In genomic region chr16:83941546-83941945, GRCh38 we compare ENCODE assay signal across 5 cellular contexts. TPM values are rescaled to one million over a fixed set of nuclear protein-coding genes. Genes with fewer than 3 reads are reported as not detected.
"Had no signal": no experiment of that assay in that cellular context is flagged by ENCODE, and none has a peak within 500 bp of the region (broad histone marks: within the 10 kb centered on the region; RNA-seq: fewer than 3 reads in every experiment).

No MANE protein-coding gene starts in this region.

RNA-seq across cellular contexts. Expression of gene NECAB2, which starts 26.5 kb away (rescaled TPM):
- total RNA-seq: HT-29, HT1080, IMR-90, K562 had no signal
- polyA plus RNA-seq: IgD-negative memory B cell had no signal
